1 cellular context compared by ENCODE assay signal in genomic region chr7:20964214-20964613, GRCh38.
TF ChIP-seq lines count a peak whose summit lies in the region.

No MANE protein-coding gene starts in this region.

TF ChIP-seq in HCT116, 20 proteins besides CTCF, POLR2A, EP300 and RAD21:
- TF ChIP-seq CEBPB (IDR thresholded peaks at IDR 0.05; ENCODE audit: low read depth) = peak; percentile 63
- no peak for TF ChIP-seq YY1 (IDR thresholded peaks at IDR 0.05; ENCODE audit: extremely low read depth, insufficient replicate concordance, low read depth, low read length)
